ENCODE assay signal across 27 cellular contexts in the genomic region with DNA sequence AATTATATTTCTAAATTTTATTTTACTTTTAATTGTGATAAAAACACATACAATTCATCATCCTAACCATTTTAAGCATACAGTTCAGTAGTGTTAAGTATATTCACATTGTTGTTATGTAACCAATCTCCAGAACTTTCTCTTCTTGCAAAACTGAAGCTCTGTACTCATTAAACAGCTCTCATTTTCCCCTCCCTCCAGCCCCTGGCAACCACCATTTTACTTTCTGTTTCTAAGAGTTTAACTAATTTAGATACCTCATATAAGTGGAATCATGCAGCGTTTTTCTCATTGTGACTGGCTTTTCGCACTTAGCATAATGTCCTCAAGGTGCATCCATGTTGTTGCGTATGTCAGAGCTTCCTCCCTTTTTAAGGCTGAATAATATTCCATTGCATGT. TPM values are rescaled to one million over a fixed set of nuclear protein-coding genes. Genes with fewer than 3 reads are reported as not detected.
"Had no signal": no experiment of that assay in that cellular context is flagged by ENCODE, and none has a peak within 500 bp of the region (broad histone marks: within the 10 kb centered on the region; RNA-seq: fewer than 3 reads in every experiment).

No MANE protein-coding gene starts in this region.

- ATAC-seq: HepG2, Panc1, PC-3 had no signal

- H3K27me3 ChIP-seq: MG63 had no signal

- FAIRE-seq: HepG2 had no signal

- H3K27ac ChIP-seq: RWPE1 had no signal

- DNase-seq: IMR-90; Karpas-422; KG1; MG63; NCI-H1092; NCI-H1105 treated with DMSO at 0.1 percent for 48 hours; NCI-H1436; NCI-H187; NCI-H2029; NCI-H2081 treated with DMSO at 0.1 percent for 48 hours; NCI-H2171; NCI-H226; NCI-H446; NCI-H510A; NCI-H524 treated with DMSO at 0.1 percent for 48 hours; NCI-H69; NCI-H774; NK-92 treated with Interleukin-12 subunit alpha and Interleukin-12 subunit beta, amount 100 ng/mL, for 24 hours; PC-3; SHP77; SK-N-SH had no signal

RNA-seq across cellular contexts. Expression of a gene that starts 46.7 kb away (rescaled TPM):
- total RNA-seq: HepG2, HT1080, OCI-LY7, SK-MEL-5 had no signal
